In the genomic region with DNA sequence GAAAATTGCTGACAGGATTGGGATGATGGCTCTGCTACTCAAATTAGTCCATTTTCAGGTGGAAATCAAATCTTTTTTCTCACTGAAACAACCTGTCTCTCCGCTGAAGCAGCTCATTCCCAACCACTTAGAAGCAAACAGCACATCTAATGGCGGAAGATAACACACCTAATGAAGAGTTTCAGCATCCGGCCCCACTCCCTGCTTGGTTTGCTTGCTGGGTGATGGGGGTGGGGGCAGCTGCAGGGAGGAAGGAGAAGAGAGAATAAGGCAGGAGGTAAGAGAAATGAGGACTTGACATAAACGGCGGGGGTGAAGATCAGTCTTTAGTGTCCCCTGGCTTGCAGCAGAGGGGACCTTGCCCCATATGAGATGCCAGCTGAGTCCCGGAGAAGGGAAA, we compare ENCODE assay signal across 39 cellular contexts. TPM values are rescaled to one million over a fixed set of nuclear protein-coding genes. Genes with fewer than 3 reads are reported as not detected.
"Had no signal": no experiment of that assay in that cellular context is flagged by ENCODE, and none has a peak within 500 bp of the region (broad histone marks: within the 10 kb centered on the region; RNA-seq: fewer than 3 reads in every experiment).

No MANE protein-coding gene starts in this region.

- H3K9me3 Mint-ChIP-seq: activated CD4-positive, alpha-beta T cell treated with anti-CD3 and anti-CD28 coated beads, Interleukin-2, amount 10 ng/mL, durations not matched to agents 7 days and 5 days; activated CD8-positive, alpha-beta T cell treated with anti-CD3 and anti-CD28 coated beads for 36 hours; activated naive CD4-positive, alpha-beta T cell treated with anti-CD3 and anti-CD28 coated beads for 36 hours; activated naive CD4-positive, alpha-beta T cell treated with anti-CD3 and anti-CD28 coated beads, Interleukin-2, amount 50 U/mL, for 72 hours; activated naive CD8-positive, alpha-beta T cell treated with anti-CD3 and anti-CD28 coated beads for 36 hours; activated T-helper 1 cell treated with anti-CD3 and anti-CD28 coated beads, Interleukin-12 subunit alpha, Interleukin-12 subunit beta, Interleukin-2, Interleukin-4 antibody, amounts not matched to agents 30 ng/mL and 10 ng/mL and 1 ng/mL, durations not matched to agents 14 hours and 24 hours and 36 hours; T-helper 1 cell treated with Interleukin-12 subunit alpha and Interleukin-12 subunit beta and Interleukin-4 antibody, amounts not matched to agents 30 μg/mL and 1 μg/mL, for 36 hours; T-helper 2 cell treated with Interferon-gamma antibody and Interleukin-4, amounts not matched to agents 5 μg/mL and 100 μg/mL, for 36 hours; WTC11 had no signal

- ATAC-seq: activated CD4-positive, alpha-beta T cell treated with anti-CD3 and anti-CD28 coated beads for 36 hours; activated CD4-positive, CD25-positive, alpha-beta regulatory T cell treated with anti-CD3 and anti-CD28 coated beads, Interleukin-2, amount 50 U/mL, for 24 hours; activated CD8-positive, alpha-beta T cell treated with anti-CD3 and anti-CD28 coated beads for 36 hours; activated naive CD4-positive, alpha-beta T cell treated with anti-CD3 and anti-CD28 coated beads, Interleukin-2, amount 50 U/mL, for 72 hours; activated T-cell treated with anti-CD3 and anti-CD28 coated beads, Interleukin-2, amount 50 U/mL, for 4 hours; activated T-cell treated with anti-CD3 and anti-CD28 coated beads, Interleukin-2, amount 50 U/mL, for 72 hours; activated T-helper 17 cell treated with anti-CD3 and anti-CD28 coated beads, Interleukin-2, amount 50 U/mL, for 72 hours; body of pancreas; WTC11 had no signal

- H3K27ac Mint-ChIP-seq: activated CD4-positive, alpha-beta memory T cell treated with anti-CD3 and anti-CD28 coated beads for 36 hours; activated CD4-positive, alpha-beta T cell treated with anti-CD3 and anti-CD28 coated beads for 36 hours; activated CD4-positive, alpha-beta T cell treated with anti-CD3 and anti-CD28 coated beads, Interleukin-2, amount 10 ng/mL, durations not matched to agents 7 days and 5 days; activated CD8-positive, alpha-beta T cell treated with anti-CD3 and anti-CD28 coated beads for 36 hours; activated naive CD4-positive, alpha-beta T cell treated with anti-CD3 and anti-CD28 coated beads for 36 hours; activated naive CD4-positive, alpha-beta T cell treated with anti-CD3 and anti-CD28 coated beads, Interleukin-2, amount 50 U/mL, for 72 hours; activated naive CD8-positive, alpha-beta T cell treated with anti-CD3 and anti-CD28 coated beads for 36 hours; activated T-cell treated with anti-CD3 and anti-CD28 coated beads, Interleukin-2, amount 50 U/mL, for 72 hours; activated T-helper 17 cell treated with anti-CD3 and anti-CD28 coated beads, Interleukin-2, amount 50 U/mL, for 72 hours; T-helper 1 cell treated with Interleukin-12 subunit alpha and Interleukin-12 subunit beta and Interleukin-4 antibody, amounts not matched to agents 30 μg/mL and 1 μg/mL, for 36 hours; T-helper 2 cell treated with Interferon-gamma antibody and Interleukin-4, amounts not matched to agents 5 μg/mL and 100 μg/mL, for 36 hours; WTC11 had no signal

- H3K36me3 ChIP-seq: adrenal gland, brain microvascular endothelial cell, breast epithelium, WERI-Rb-1 had no signal

- H3K9me3 ChIP-seq: adrenal gland, body of pancreas had no signal

- DNase-seq: activated CD4-positive, alpha-beta memory T cell treated with anti-CD3 and anti-CD28 coated beads for 36 hours; activated CD4-positive, alpha-beta T cell treated with anti-CD3 and anti-CD28 coated beads for 1 hour; activated CD4-positive, alpha-beta T cell treated with anti-CD3 and anti-CD28 coated beads for 36 hours; activated CD4-positive, alpha-beta T cell treated with anti-CD3 and anti-CD28 coated beads for 48 hours; activated CD4-positive, alpha-beta T cell treated with anti-CD3 and anti-CD28 coated beads, Interleukin-2, amount 10 ng/mL, durations not matched to agents 7 days and 5 days; activated CD4-positive, CD25-positive, alpha-beta regulatory T cell; activated CD8-positive, alpha-beta memory T cell treated with anti-CD3 and anti-CD28 coated beads, Interleukin-2, amount 50 U/mL, for 4 hours; activated CD8-positive, alpha-beta T cell treated with anti-CD3 and anti-CD28 coated beads for 36 hours; activated effector memory CD4-positive, alpha-beta T cell treated with anti-CD3 and anti-CD28 coated beads, Interleukin-2, amount 50 U/mL, for 16 hours; activated gamma-delta T cell treated with Interleukin-2 at 50 U/mL for 16 hours; activated naive CD4-positive, alpha-beta T cell; activated naive CD4-positive, alpha-beta T cell treated with anti-CD3 and anti-CD28 coated beads for 36 hours; activated naive CD4-positive, alpha-beta T cell treated with anti-CD3 and anti-CD28 coated beads, Interleukin-2, amount 50 U/mL, for 16 hours; activated naive CD8-positive, alpha-beta T cell treated with anti-CD3 and anti-CD28 coated beads for 36 hours; activated T-cell treated with anti-CD3 and anti-CD28 coated beads for 4 hours; activated T-cell treated with anti-CD3 and anti-CD28 coated beads, Interleukin-2, amount 50 U/mL, for 1 hour; activated T-cell treated with anti-CD3 and anti-CD28 coated beads, Interleukin-2, amount 50 U/mL, for 4 hours; activated T-cell treated with anti-CD3 and anti-CD28 coated beads, Interleukin-2, amount 50 U/mL, for 72 hours; adrenal gland; amniotic stem cell; aorta; body of pancreas; brain microvascular endothelial cell; central memory CD4-positive, alpha-beta T cell; T-helper 1 cell; T-helper 2 cell; T-helper 9 cell; WERI-Rb-1 had no signal

- FAIRE-seq: astrocyte had no signal

- H3K4me1 Mint-ChIP-seq: activated naive CD8-positive, alpha-beta T cell treated with anti-CD3 and anti-CD28 coated beads for 36 hours; activated T-helper 17 cell treated with anti-CD3 and anti-CD28 coated beads, Interleukin-2, amount 50 U/mL, for 72 hours had no signal

- H3K36me3 Mint-ChIP-seq: activated CD4-positive, alpha-beta memory T cell treated with anti-CD3 and anti-CD28 coated beads for 36 hours; activated naive CD4-positive, alpha-beta T cell treated with anti-CD3 and anti-CD28 coated beads, Interleukin-2, amount 50 U/mL, for 72 hours; activated naive CD8-positive, alpha-beta T cell treated with anti-CD3 and anti-CD28 coated beads for 36 hours; WTC11 had no signal

- H3K27me3 ChIP-seq: body of pancreas had no signal

- H3K4me3 ChIP-seq: adrenal gland, body of pancreas, breast epithelium had no signal

- H3K27ac ChIP-seq: adrenal gland, body of pancreas, brain microvascular endothelial cell, breast epithelium had no signal

- H3K4me3 Mint-ChIP-seq: activated CD4-positive, alpha-beta memory T cell treated with anti-CD3 and anti-CD28 coated beads for 36 hours; activated CD4-positive, alpha-beta T cell treated with anti-CD3 and anti-CD28 coated beads for 36 hours; activated CD4-positive, alpha-beta T cell treated with anti-CD3 and anti-CD28 coated beads, Interleukin-2, amount 10 ng/mL, durations not matched to agents 7 days and 5 days; activated CD8-positive, alpha-beta T cell treated with anti-CD3 and anti-CD28 coated beads for 36 hours; activated naive CD4-positive, alpha-beta T cell treated with anti-CD3 and anti-CD28 coated beads for 36 hours; activated naive CD8-positive, alpha-beta T cell treated with anti-CD3 and anti-CD28 coated beads for 36 hours; activated T-cell treated with anti-CD3 and anti-CD28 coated beads, Interleukin-2, amount 50 U/mL, for 4 hours; activated T-cell treated with anti-CD3 and anti-CD28 coated beads, Interleukin-2, amount 50 U/mL, for 72 hours; activated T-helper 1 cell treated with anti-CD3 and anti-CD28 coated beads, Interleukin-12 subunit alpha, Interleukin-12 subunit beta, Interleukin-2, Interleukin-4 antibody, amounts not matched to agents 30 ng/mL and 10 ng/mL and 1 ng/mL, durations not matched to agents 14 hours and 24 hours and 36 hours; activated T-helper 17 cell treated with anti-CD3 and anti-CD28 coated beads, Interleukin-2, amount 50 U/mL, for 72 hours; T-helper 1 cell treated with Interleukin-12 subunit alpha and Interleukin-12 subunit beta and Interleukin-4 antibody, amounts not matched to agents 30 μg/mL and 1 μg/mL, for 36 hours; T-helper 2 cell treated with Interferon-gamma antibody and Interleukin-4, amounts not matched to agents 5 μg/mL and 100 μg/mL, for 36 hours; WTC11 had no signal

RNA-seq across cellular contexts. Expression of a gene that starts 4.0 kb away (rescaled TPM):
- total RNA-seq: activated CD4-positive, alpha-beta memory T cell treated with anti-CD3 and anti-CD28 coated beads for 36 hours; activated CD4-positive, alpha-beta T cell treated with anti-CD3 and anti-CD28 coated beads for 36 hours; activated CD4-positive, alpha-beta T cell treated with anti-CD3 and anti-CD28 coated beads, Interleukin-2, amount 10 ng/mL, durations not matched to agents 7 days and 5 days; activated CD8-positive, alpha-beta memory T cell treated with anti-CD3 and anti-CD28 coated beads for 36 hours; activated CD8-positive, alpha-beta T cell treated with anti-CD3 and anti-CD28 coated beads for 36 hours; activated naive CD4-positive, alpha-beta T cell treated with anti-CD3 and anti-CD28 coated beads for 36 hours; activated naive CD4-positive, alpha-beta T cell treated with anti-CD3 and anti-CD28 coated beads, Interleukin-2, amount 50 U/mL, for 72 hours; activated naive CD8-positive, alpha-beta T cell treated with anti-CD3 and anti-CD28 coated beads for 36 hours; activated T-cell treated with anti-CD3 and anti-CD28 coated beads, Interleukin-2, amount 50 U/mL, for 4 hours; activated T-cell treated with anti-CD3 and anti-CD28 coated beads, Interleukin-2, amount 50 U/mL, for 72 hours; activated T-helper 1 cell treated with anti-CD3 and anti-CD28 coated beads, Interleukin-12 subunit alpha, Interleukin-12 subunit beta, Interleukin-2, Interleukin-4 antibody, amounts not matched to agents 30 ng/mL and 10 ng/mL and 1 ng/mL, durations not matched to agents 14 hours and 24 hours and 36 hours; activated T-helper 17 cell treated with anti-CD3 and anti-CD28 coated beads, Interleukin-2, amount 50 U/mL, for 72 hours; astrocyte; cardiac septum had no signal
